In genomic region chr11:26331911-26332571, GRCh38 we compare ENCODE assay signal across 9 cellular contexts. TPM values are rescaled to one million over a fixed set of nuclear protein-coding genes. Genes with fewer than 3 reads are reported as not detected.
A peak's percentile ranks its signal among the peaks of the same experiment; 100 is the strongest.
DNase-seq lines count a peak whose midpoint lies in the region; ATAC-seq and TF ChIP-seq lines count a peak whose summit lies in the region.
"Had no signal": no experiment of that assay in that cellular context is flagged by ENCODE, and none has a peak within 500 bp of the region (broad histone marks: within the 10 kb centered on the region; RNA-seq: fewer than 3 reads in every experiment).

ANO3 (plus strand) TSS chr11:26332130; CDS start chr11:26332276, 146 bp downstream.

- TF ChIP-seq EP300 in ovary (IDR thresholded peaks at IDR 0.05): no peak

- peak; percentile 72 for DNase-seq in NCI-H1092 treated with DMSO at 0.1 percent for 48 hours (lab: John Stamatoyannopoulos, UW)
- DNase-seq in globus pallidus (ENCODE audit: low spot score): peak; percentile 33
- DNase-seq in ovary: peak in 4 of 5 donors; percentile 11 to 46 (median 24)
- DNase-seq in CD8-positive, alpha-beta memory T cell: no peak

- POLR2A ChIA-PET in CD8-positive, alpha-beta memory T cell (lab: Charles Lee): no interaction called here

- H3K27me3 ChIP-seq in ovary: no peaks in the 10 kb centered on the region
- no peaks in the 10 kb centered on the region for H3K27me3 ChIP-seq in CD8-positive, alpha-beta memory T cell (ENCODE audit: insufficient read depth, low read length, poor library complexity, severe bottlenecking)

- H3K36me3 ChIP-seq in ovary: no peaks in the 10 kb centered on the region
- H3K36me3 ChIP-seq in CD8-positive, alpha-beta memory T cell (ENCODE audit: insufficient read depth, low read length): no peaks in the 10 kb centered on the region

- no peak for TF ChIP-seq POLR2A in ovary (IDR thresholded peaks at IDR 0.05)

- H3K27ac ChIP-seq in 22Rv1 (no peak within 1 kb of the TSS), VCaP (no peak within 1 kb of the TSS), ovary (no peak within 1 kb of the TSS)
- no peak within 1 kb of the TSS for H3K27ac ChIP-seq in CD8-positive, alpha-beta memory T cell (ENCODE audit: low read depth, low read length)

- peak within 1 kb of the TSS in 1 of 8 donors; percentile 16 for H3K27ac Mint-ChIP-seq in CD8-positive, alpha-beta memory T cell

- CTCF ChIA-PET in CD8-positive, alpha-beta memory T cell (lab: Charles Lee): no interaction called here

- no peaks in the 10 kb centered on the region for H3K27me3 Mint-ChIP-seq in CD8-positive, alpha-beta memory T cell

- H3K4me3 ChIP-seq in ovary: no peak within 1 kb of the TSS
- H3K4me3 ChIP-seq in CD8-positive, alpha-beta memory T cell (ENCODE audit: low read length): no peak within 1 kb of the TSS

- no peaks in the 10 kb centered on the region for H3K9me3 ChIP-seq in ovary
- no peaks in the 10 kb centered on the region for H3K9me3 ChIP-seq in CD8-positive, alpha-beta memory T cell (ENCODE audit: low read length)

- 2 to 4% (median 2%) methylated on average over 28 to 36 of the region's 36 CpGs for WGBS in ovary, 3 donors

- H3K4me1 Mint-ChIP-seq in CD8-positive, alpha-beta memory T cell: no peaks in the 10 kb centered on the region

- peaks cover 2 to 8% (median 7%) of the 10 kb centered on the region in 5 donors for H3K9me3 Mint-ChIP-seq in CD8-positive, alpha-beta memory T cell

- TF ChIP-seq CTCF in 22Rv1 (IDR thresholded peaks at IDR 0.05) (peak; percentile 84), GM12874 (IDR thresholded peaks at IDR 0.05; ENCODE audit: insufficient read depth, low read depth, low read length) (peak; percentile 50), VCaP (conservative IDR thresholded peaks at IDR 0.05) (peak; percentile 84), ovary (IDR thresholded peaks at IDR 0.05) (no peak)

- H3K4me3 Mint-ChIP-seq in CD8-positive, alpha-beta memory T cell: no peak within 1 kb of the TSS

- H3K36me3 Mint-ChIP-seq in CD8-positive, alpha-beta memory T cell: no peaks in the 10 kb centered on the region

- ATAC-seq in HG02623 (IDR thresholded peaks at IDR 0.05; ENCODE audit: unreplicated experiment): peak; percentile 85

- intact Hi-C loops in ovary (cut with DNase I): no loop called here

- H3K4me1 ChIP-seq in ovary (ENCODE audit: insufficient read depth): no peaks in the 10 kb centered on the region
- H3K4me1 ChIP-seq in CD8-positive, alpha-beta memory T cell (ENCODE audit: insufficient read depth, low read length): no peaks in the 10 kb centered on the region

RNA-seq across cellular contexts. Expression of gene ANO3, which starts in this region (rescaled TPM):
- under 1 TPM in 6 of 7 donors, not detected in 1; under 0.01 to 0.22 (median 0.08) TPM for total RNA-seq in ovary
- polyA plus RNA-seq in ovary: under 1 TPM; 0.05 to 0.93 TPM
- total RNA-seq in CD8-positive, alpha-beta memory T cell: not detected
- polyA plus RNA-seq in CD8-positive, alpha-beta memory T cell: not detected
- total RNA-seq: pulmonary artery endothelial cell had no signal

Comparison
In these comparisons a context has a peak if more than half of its experiments do, and no peak if none do; other contexts are left out.
1. Peak in DNase-seq in ovary; RNA of the gene not detected or under 1 TPM.
2. CTCF ChIP-seq: peak in 22Rv1 (single experiment), GM12874 (single experiment) and VCaP (single experiment); none in ovary (0 of 3).
3. DNase-seq: peak in NCI-H1092 treated with DMSO at 0.1 percent for 48 hours (single experiment) and globus pallidus (single experiment); none in CD8-positive, alpha-beta memory T cell (0 of 5).